In genomic region chr2:218323526-218324472, GRCh38 we compare ENCODE assay signal across 8 cellular contexts. TPM values are rescaled to one million over a fixed set of nuclear protein-coding genes. Genes with fewer than 3 reads are reported as not detected.
DNase-seq lines count a peak whose midpoint lies in the region; ATAC-seq and TF ChIP-seq lines count a peak whose summit lies in the region.

No MANE protein-coding gene starts in this region.

- ATAC-seq in GM21723 (IDR thresholded peaks at IDR 0.05; ENCODE audit: unreplicated experiment), result no peak

- no peak for TF ChIP-seq CTCF in NB4 (IDR thresholded peaks at IDR 0.05; ENCODE audit: low read depth, low read length)
- no peak for TF ChIP-seq CTCF in ascending aorta (IDR thresholded peaks at IDR 0.05)

- H3K27me3 ChIP-seq in ascending aorta (no peaks in the 10 kb centered on the region), skeletal muscle tissue (ENCODE audit: control insufficient read depth in 3 of 3, insufficient read depth in 3 of 3, low read length in 3 of 3) (no peaks in the 10 kb centered on the region)

- TF ChIP-seq POLR2A in NB4 (IDR thresholded peaks at IDR 0.05; ENCODE audit: extremely low read depth, insufficient read length), result no peak

- H3K4me1 ChIP-seq in ascending aorta, result peaks cover 3 to 18% of the 10 kb centered on the region in 2 donors
- H3K4me1 ChIP-seq in skeletal muscle tissue (ENCODE audit: control insufficient read depth in 3 of 3, insufficient read depth in 3 of 3, low read length in 3 of 3), result peaks cover 12 to 23% (median 15%) of the 10 kb centered on the region in 3 donors

- H3K36me3 ChIP-seq in ascending aorta (no peaks in the 10 kb centered on the region), skeletal muscle tissue (ENCODE audit: control insufficient read depth in 3 of 3, insufficient read depth in 3 of 3, low read length in 3 of 3) (no peaks in the 10 kb centered on the region)

- H3K9ac ChIP-seq in skeletal muscle tissue (ENCODE audit: low read depth in 1 of 3, low read length in 3 of 3), result peak overlapping the region; percentile 8 to 57 (median 53)

- H3K4me3 ChIP-seq in NB4 (ENCODE audit: low read depth, low read length) (peak overlapping the region; percentile 87), ascending aorta (peak overlapping the region; percentile 63 to 74), iPS-18c (ENCODE audit: insufficient read depth, low read depth, low read length) (peak overlapping the region; percentile 76), skeletal muscle tissue (ENCODE audit: low read length in 3 of 3) (peak overlapping the region; percentile 59 to 72 (median 70))

- peak; percentile 56 for DNase-seq in GF-D8 (lab: John Stamatoyannopoulos, UW)
- peak; percentile 80 for DNase-seq in NB4 (ENCODE audit: low read depth)
- no peak for DNase-seq in ascending aorta (ENCODE audit: low spot score in 2 of 2)
- DNase-seq in stimulated activated CD4-positive, alpha-beta T cell treated with anti-CD3 and anti-CD28 coated beads, Interleukin-4, amount 100 ng/mL, for 24 hours, result no peak
- no peak for DNase-seq in NCI-H1436 treated with DMSO at 0.1 percent for 48 hours (lab: John Stamatoyannopoulos, UW)

- H3K9me3 ChIP-seq in ascending aorta (no peaks in the 10 kb centered on the region), iPS-18c (ENCODE audit: control insufficient read depth, insufficient read depth, low read length) (no peaks in the 10 kb centered on the region), skeletal muscle tissue (ENCODE audit: control insufficient read depth in 3 of 3, low read length in 3 of 3) (no peaks in the 10 kb centered on the region)

- H3K27ac ChIP-seq in ascending aorta, result peak overlapping the region; percentile 66 to 75
- peak overlapping the region; percentile 70 for H3K27ac ChIP-seq in skeletal muscle tissue (ENCODE audit: low read depth, low read length)

- intact Hi-C loops in ascending aorta (cut with DNase I), result loop anchor here (1.0 to 2.0 kb wide), 2 partner anchors 20 to 23 kb away; no protein-coding TSS in a partner anchor

RNA-seq across cellular contexts. Expression of gene TMBIM1, which starts 31.5 kb away (rescaled TPM):
- 320 TPM for total RNA-seq in ascending aorta
- total RNA-seq in skeletal muscle tissue, result 109 TPM

RNA-seq across cellular contexts. Expression of gene CATIP, which starts 32.9 kb away (rescaled TPM):
- total RNA-seq in ascending aorta (not detected), skeletal muscle tissue (not detected)

RNA-seq across cellular contexts. Expression of gene PNKD, which starts 53.5 kb away (rescaled TPM):
- total RNA-seq in ascending aorta (45.8 TPM), skeletal muscle tissue (39.1 TPM)

RNA-seq across cellular contexts. Expression of gene AAMP, which starts 53.9 kb away (rescaled TPM):
- total RNA-seq in ascending aorta (73.7 TPM), skeletal muscle tissue (121 TPM)

RNA-seq across cellular contexts. Expression of gene SLC11A1, which starts 58.3 kb away (rescaled TPM):
- total RNA-seq in ascending aorta, result 16.4 TPM
- total RNA-seq in skeletal muscle tissue, result 1.0 TPM

Comparison
In these comparisons a context has a peak if more than half of its experiments do, and no peak if none do; other contexts are left out.
1. DNase-seq: peak in GF-D8 (single experiment) and NB4 (single experiment); none in ascending aorta (0 of 2), stimulated activated CD4-positive, alpha-beta T cell treated with anti-CD3 and anti-CD28 coated beads, Interleukin-4, amount 100 ng/mL, for 24 hours (single experiment) and NCI-H1436 treated with DMSO at 0.1 percent for 48 hours (single experiment).
2. Peak in every context shown above with its lines, with median percentiles within 50 percentile points of each other: H3K4me3 ChIP-seq.